Comparison of ENCODE assay signal across 1 cellular context in genomic region chr3:51669241-51670052, GRCh38.
TF ChIP-seq lines count a peak whose summit lies in the region.

No MANE protein-coding gene starts in this region.

TF ChIP-seq in HEK293, 187 proteins besides CTCF, POLR2A, EP300 and RAD21 (continued from another document):
- TF ChIP-seq ZNF660 (tag by site-specific recombination; IDR thresholded peaks at IDR 0.05) = peak; percentile 82
- no peak for TF ChIP-seq SP3 (tag by site-specific recombination; IDR thresholded peaks at IDR 0.05)
- TF ChIP-seq ZBTB17 (tag by site-specific recombination; IDR thresholded peaks at IDR 0.05) = peak; percentile 84
- peak; percentile 59; the same call in 1 of the 2 replicates for TF ChIP-seq ZNF600 (tag by site-specific recombination; IDR thresholded peaks at IDR 0.05)
- TF ChIP-seq ZNF398 (tag by site-specific recombination; IDR thresholded peaks at IDR 0.05) = no peak; the same call in 1 of the 2 replicates
- no peak for TF ChIP-seq ZNF529 (tag by site-specific recombination; IDR thresholded peaks at IDR 0.05; ENCODE audit: insufficient replicate concordance)
- TF ChIP-seq ZNF214 (tag by site-specific recombination; IDR thresholded peaks at IDR 0.05; ENCODE audit: borderline replicate concordance) = no peak
- 0 out of 2 replicates have a peak, but pooled peaks have one; percentile 36 for TF ChIP-seq ZBTB21 (tag by site-specific recombination; IDR thresholded peaks at IDR 0.05)
- no peak for TF ChIP-seq ZNF426 (tag by site-specific recombination; IDR thresholded peaks at IDR 0.05)
- TF ChIP-seq ZNF202 (tag by site-specific recombination; IDR thresholded peaks at IDR 0.05; ENCODE audit: borderline replicate concordance) = no peak
- no peak for TF ChIP-seq ZNF132 (tag by site-specific recombination; IDR thresholded peaks at IDR 0.05; ENCODE audit: borderline replicate concordance)
- no peak for TF ChIP-seq ZNF776 (tag by site-specific recombination; IDR thresholded peaks at IDR 0.05; ENCODE audit: borderline replicate concordance)
- no peak for TF ChIP-seq ZNF221 (tag by site-specific recombination; IDR thresholded peaks at IDR 0.05; ENCODE audit: borderline replicate concordance)
- TF ChIP-seq ZXDB (tag by site-specific recombination; IDR thresholded peaks at IDR 0.05) = peak; percentile 78
- no peak for TF ChIP-seq ZNF621 (tag by site-specific recombination; IDR thresholded peaks at IDR 0.05)
- TF ChIP-seq ZNF692 (tag by site-specific recombination; IDR thresholded peaks at IDR 0.05) = peak; percentile 34; the same call in 1 of the 2 replicates
- TF ChIP-seq ZNF19 (tag by site-specific recombination; IDR thresholded peaks at IDR 0.05; ENCODE audit: low read depth) = no peak
- TF ChIP-seq ZNF184 (tag by site-specific recombination; IDR thresholded peaks at IDR 0.05) = peak; percentile 28; the same call in 1 of the 2 replicates
- no peak for TF ChIP-seq ZNF239 (tag by site-specific recombination; IDR thresholded peaks at IDR 0.05)
- peak; percentile 21; the same call in 1 of the 2 replicates for TF ChIP-seq ZNF366 (tag by site-specific recombination; conservative IDR thresholded peaks at IDR 0.05)
- peak; percentile 48; the same call in 1 of the 2 replicates for TF ChIP-seq ZNF2 (tag by site-specific recombination; IDR thresholded peaks at IDR 0.05)
- TF ChIP-seq ZBTB26 (tag by site-specific recombination; optimal IDR thresholded peaks at IDR 0.05) = no peak
- peak; percentile 15; the same call in 1 of the 2 replicates for TF ChIP-seq ZFP69B (tag by site-specific recombination; IDR thresholded peaks at IDR 0.05)
- no peak for TF ChIP-seq ZEB2 (tag by site-specific recombination; IDR thresholded peaks at IDR 0.05)
- TF ChIP-seq ZNF544 (tag by site-specific recombination; IDR thresholded peaks at IDR 0.05) = no peak
- no peak for TF ChIP-seq ZNF530 (tag by site-specific recombination; IDR thresholded peaks at IDR 0.05; ENCODE audit: low read depth)
- peak; percentile 95 for TF ChIP-seq ZBTB48 (tag by site-specific recombination; IDR thresholded peaks at IDR 0.05)
- 0 out of 2 replicates have a peak, but pooled peaks have one; percentile 28 for TF ChIP-seq ZNF639 (tag by site-specific recombination; IDR thresholded peaks at IDR 0.05)
- peak; percentile 66 for TF ChIP-seq ZNF654 (tag by site-specific recombination; IDR thresholded peaks at IDR 0.05; ENCODE audit: low read depth)
- TF ChIP-seq ZNF624 (tag by site-specific recombination; IDR thresholded peaks at IDR 0.05) = no peak
- TF ChIP-seq ZNF777 (tag by site-specific recombination; IDR thresholded peaks at IDR 0.05; ENCODE audit: borderline replicate concordance) = no peak
- peak; percentile 44; the same call in 1 of the 2 replicates for TF ChIP-seq ZNF335 (tag by site-specific recombination; conservative IDR thresholded peaks at IDR 0.05)
- TF ChIP-seq ZNF350 (tag by site-specific recombination; IDR thresholded peaks at IDR 0.05) = no peak
- TF ChIP-seq PRDM1 (tag by site-specific recombination; IDR thresholded peaks at IDR 0.05) = 0 out of 2 replicates have a peak, but pooled peaks have one; percentile 5
- TF ChIP-seq ZBTB20 (tag by site-specific recombination; IDR thresholded peaks at IDR 0.05) = no peak
- TF ChIP-seq TRIM28 (IDR thresholded peaks at IDR 0.05; ENCODE audit: borderline replicate concordance, low read length) = no peak
- no peak for TF ChIP-seq ZNF266 (tag by site-specific recombination; IDR thresholded peaks at IDR 0.05; ENCODE audit: low read depth)
- peak; percentile 99 for TF ChIP-seq SCRT2 (tag by site-specific recombination; IDR thresholded peaks at IDR 0.05)
